ENCODE assay signal across 1 cellular context in genomic region chr19:4559569-4559968, GRCh38.
TF ChIP-seq lines count a peak whose summit lies in the region.

TSS of gene SEMA6B (minus strand) at chr19:4559684. CDS start at chr19:4558457, 1,227 bp downstream.

TF ChIP-seq in HCT116, 20 proteins besides CTCF, POLR2A, EP300 and RAD21 (continued from another document):
- no peak for TF ChIP-seq ZBTB33 (IDR thresholded peaks at IDR 0.05; ENCODE audit: extremely low read depth, insufficient replicate concordance, low read length)
